18 cellular contexts compared by ENCODE assay signal in the genomic region with DNA sequence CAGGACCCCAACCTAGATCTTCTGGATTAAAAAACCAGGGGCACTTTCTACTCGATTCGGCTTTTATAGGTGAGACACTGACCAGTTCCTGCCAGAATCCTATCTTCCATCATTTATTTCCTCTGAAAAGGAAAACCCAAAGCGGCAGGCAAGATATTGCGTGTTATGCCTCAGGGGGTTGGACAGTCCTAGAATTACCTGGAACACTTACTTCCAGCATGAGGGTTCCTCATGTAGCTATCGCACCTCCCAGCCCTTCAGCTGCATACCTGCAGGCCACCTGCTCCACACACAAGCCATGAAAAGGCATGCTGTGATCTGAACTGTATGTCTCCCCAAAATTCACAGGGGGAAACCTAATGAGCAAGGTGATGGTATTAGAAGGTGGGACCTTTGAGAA. TPM values are rescaled to one million over a fixed set of nuclear protein-coding genes. Genes with fewer than 3 reads are reported as not detected.
DNase-seq lines count a peak whose midpoint lies in the region; TF ChIP-seq lines count a peak whose summit lies in the region.
"Had no signal": no experiment of that assay in that cellular context is flagged by ENCODE, and none has a peak within 500 bp of the region (broad histone marks: within the 10 kb centered on the region; RNA-seq: fewer than 3 reads in every experiment).

No MANE protein-coding gene starts in this region.

- H2BK12ac ChIP-seq in mesenchymal stem cell (ENCODE audit: low read length in 2 of 2): peak overlapping the region in 1 of 2 experiments; percentile 19

- H3K36me3 ChIP-seq in right atrium auricular region (no peaks in the 10 kb centered on the region), mammary epithelial cell (ENCODE audit: insufficient read depth, low read length) (no peaks in the 10 kb centered on the region), mesenchymal stem cell (ENCODE audit: control insufficient read depth in 1 of 2, insufficient read depth in 2 of 2, low read depth in 1 of 2, low read length in 2 of 2) (peaks cover 0 to 2% of the 10 kb centered on the region in 2 experiments)

- H3K4me2 ChIP-seq in mammary epithelial cell (ENCODE audit: insufficient read depth, low read depth, low read length) (peak overlapping the region; percentile 58), mesenchymal stem cell (ENCODE audit: low read length, poor library complexity, severe bottlenecking) (no peak overlapping the region)

- no peak overlapping the region for H3K23ac ChIP-seq in mesenchymal stem cell (ENCODE audit: low read length in 2 of 2)

- CTCF ChIA-PET in mammary epithelial cell (lab: Charles Lee; ENCODE audit: low non-redundant PET) (no interaction called here), GM10248 (lab: Yijun Ruan, JAX) (interaction anchor here (1.5 kb wide), 1 partner anchor 14 kb away, joined by 3 read pairs; no protein-coding TSS in a partner anchor)

- H3K27ac ChIP-seq in right atrium auricular region: peak overlapping the region in 1 of 2 donors; percentile 5
- H3K27ac ChIP-seq in mammary epithelial cell (ENCODE audit: insufficient read depth, low read depth, low read length): no peak overlapping the region
- no peak overlapping the region for H3K27ac ChIP-seq in mesenchymal stem cell (ENCODE audit: low read length, poor library complexity, severe bottlenecking)
- H3K27ac ChIP-seq: C4-2B, skin epidermis had no signal

- no peak overlapping the region for H2AK5ac ChIP-seq in mesenchymal stem cell (ENCODE audit: low read length, severe bottlenecking)

- H3K27me3 ChIP-seq in right atrium auricular region (no peaks in the 10 kb centered on the region), mammary epithelial cell (ENCODE audit: insufficient read depth, low read length) (no peaks in the 10 kb centered on the region), mesenchymal stem cell (ENCODE audit: control insufficient read depth in 1 of 2, insufficient read depth in 1 of 2, low read length in 2 of 2) (no peaks in the 10 kb centered on the region)

- in situ Hi-C loops in mammary epithelial cell (cut with MboI; ENCODE audit: low sequenced_read_pairs in 2 of 2): no loop called here

- peaks cover 0 to 35% of the 10 kb centered on the region in 2 donors for H3K4me1 ChIP-seq in right atrium auricular region
- no peaks in the 10 kb centered on the region for H3K4me1 ChIP-seq in mammary epithelial cell (ENCODE audit: insufficient read depth, low read length)
- peaks cover 20% of the 10 kb centered on the region for H3K4me1 ChIP-seq in mesenchymal stem cell (ENCODE audit: control insufficient read depth, insufficient read depth, low read depth, low read length)

- no TSS peak for BruUV-seq in mammary epithelial cell (replicated peaks; lab: Mats Ljungman, UMichigan)

- H3K14ac ChIP-seq in mesenchymal stem cell (ENCODE audit: low read length in 2 of 2): no peak overlapping the region

- 38% methylated on average over 5 of the region's 5 CpGs for WGBS in mammary epithelial cell (ENCODE audit: low coverage, missing lambda C conversion rate)
- over 99% methylated on average over 4 of the region's 5 CpGs for WGBS in mesenchymal stem cell

- no peak overlapping the region for H3K4ac ChIP-seq in mesenchymal stem cell (ENCODE audit: low read depth in 1 of 2, low read length in 2 of 2)

- H2BK120ac ChIP-seq in mesenchymal stem cell (ENCODE audit: low read depth, low read length): no peak overlapping the region

- no peak overlapping the region for H2BK5ac ChIP-seq in mesenchymal stem cell (ENCODE audit: low read depth, low read length, poor library complexity, severe bottlenecking)

- no peaks in the 10 kb centered on the region for H3K79me1 ChIP-seq in mesenchymal stem cell (replicated peaks; ENCODE audit: low read length, poor library complexity, severe bottlenecking)

- TF ChIP-seq CTCF in right atrium auricular region (IDR thresholded peaks at IDR 0.05): no peak
- no peak for TF ChIP-seq CTCF in mammary epithelial cell (conservative IDR thresholded peaks at IDR 0.05 in 1 of 2, IDR thresholded peaks at IDR 0.05 in 1 of 2; ENCODE audit: extremely low read depth in 1 of 2, insufficient read depth in 1 of 2, low read depth in 1 of 2, low read length in 2 of 2)
- TF ChIP-seq CTCF in GM10248 (IDR thresholded peaks at IDR 0.05; ENCODE audit: control extremely low read depth, extremely low read depth, low read depth, missing control alignments): no peak

- H2AFZ ChIP-seq in mammary epithelial cell (ENCODE audit: low read depth, low read length) (peak overlapping the region; percentile 67), mesenchymal stem cell (ENCODE audit: low read depth, low read length) (no peak overlapping the region)

- no peak overlapping the region for H4K91ac ChIP-seq in mesenchymal stem cell (ENCODE audit: low read length)

- no peak overlapping the region for H4K8ac ChIP-seq in mesenchymal stem cell (ENCODE audit: low read length)

- H3K4me3 ChIP-seq in right atrium auricular region (peak overlapping the region; percentile 14 to 15), mammary epithelial cell (replicated peaks in 1 of 3; ENCODE audit: insufficient read depth in 1 of 3, low read depth in 2 of 3, low read length in 3 of 3) (peak overlapping the region in 1 of 3 experiments; percentile 10), mesenchymal stem cell (ENCODE audit: insufficient read depth in 1 of 2, low read depth in 1 of 2, low read length in 2 of 2) (peak overlapping the region in 1 of 2 experiments; percentile 73)
- H3K4me3 ChIP-seq: skin epidermis had no signal

- no peaks in the 10 kb centered on the region for H3K9me3 ChIP-seq in right atrium auricular region
- peaks cover 15% of the 10 kb centered on the region for H3K9me3 ChIP-seq in mammary epithelial cell (replicated peaks; ENCODE audit: insufficient read depth, low read length)
- peaks cover 20% of the 10 kb centered on the region for H3K9me3 ChIP-seq in mesenchymal stem cell (ENCODE audit: control insufficient read depth, low read length)

- no peak overlapping the region for H2BK15ac ChIP-seq in mesenchymal stem cell (ENCODE audit: low read depth, poor library complexity, severe bottlenecking)

- no peaks in the 10 kb centered on the region for H3K79me2 ChIP-seq in mammary epithelial cell (ENCODE audit: insufficient read depth, low read length)

- intact Hi-C loops in cardiac septum (cut with DNase I) (no loop called here), mammary epithelial cell (cut with micrococcal nuclease) (no loop called here)

- POLR2A ChIA-PET in GM10248 (lab: Yijun Ruan, JAX): no interaction called here

- no peaks in the 10 kb centered on the region for H4K20me1 ChIP-seq in mammary epithelial cell (ENCODE audit: insufficient read depth, low read length)

- H3K9ac ChIP-seq in mammary epithelial cell (ENCODE audit: insufficient read depth, low read length) (no peak overlapping the region), mesenchymal stem cell (ENCODE audit: low read length) (peak overlapping the region; percentile 66)

- DNase-seq in right atrium auricular region (ENCODE audit: low spot score): no peak
- no peak for DNase-seq in cardiac septum (ENCODE audit: low spot score)
- no peak for DNase-seq in mammary epithelial cell
- DNase-seq in mesenchymal stem cell: no peak
- DNase-seq in GM10248 (ENCODE audit: extremely low spot score): no peak
- no peak for DNase-seq in cerebellar nuclear complex (lab: John Stamatoyannopoulos, UW)
- no peak for DNase-seq in SW480 (ENCODE audit: low spot score)
- no peak for DNase-seq in GOT3 (lab: John Stamatoyannopoulos, UW)
- DNase-seq: activated CD4-positive, CD25-positive, alpha-beta regulatory T cell treated with anti-CD3 and anti-CD28 coated beads, Interleukin-2, amount 50 U/mL, for 72 hours; activated naive CD8-positive, alpha-beta T cell treated with anti-CD3 and anti-CD28 coated beads, Interleukin-2, amount 10 ng/mL, durations not matched to agents 7 days and 5 days; dermis blood vessel endothelial cell; NCI-H1417 treated with DMSO at 0.1 percent for 48 hours; NCI-H2107; NCI-H524 treated with DMSO at 0.1 percent for 48 hours; stimulated activated CD4-positive, alpha-beta T cell treated with anti-CD3 and anti-CD28 coated beads, Interleukin-2, amount 100 ng/mL, for 24 hours; stimulated activated naive CD4-positive, alpha-beta T cell treated with Interleukin-2 at 50 U/mL for 16 hours had no signal

- H3K18ac ChIP-seq in mesenchymal stem cell (ENCODE audit: low read depth in 1 of 2, low read length in 2 of 2): no peak overlapping the region

- dilution Hi-C loops in mammary epithelial cell (cut with HindIII; ENCODE audit: low sequenced_read_pairs): no loop called here

RNA-seq across cellular contexts. Expression of a gene that starts 58.3 kb away (rescaled TPM):
- 10 to 100 TPM; 24.4 to 49.9 TPM for total RNA-seq in right atrium auricular region
- 113 TPM for total RNA-seq in cardiac septum
- total RNA-seq in mammary epithelial cell: 100 to 1,000 TPM; 115 to 157 TPM
- polyA plus RNA-seq in mammary epithelial cell: 32.9 TPM
- polyA minus RNA-seq in mammary epithelial cell: 172 TPM
- polyA plus RNA-seq in mesenchymal stem cell (2013, experiment 1 of 2): 41.4 TPM
- polyA plus RNA-seq in mesenchymal stem cell (2013, experiment 2 of 2): 40.1 TPM
